Comparison of ENCODE assay signal across 8 cellular contexts in genomic region chr7:42235734-42236133, GRCh38. TPM values are rescaled to one million over a fixed set of nuclear protein-coding genes. Genes with fewer than 3 reads are reported as not detected.
DNase-seq lines count a peak whose midpoint lies in the region; ATAC-seq and TF ChIP-seq lines count a peak whose summit lies in the region.

No MANE protein-coding gene starts in this region.

- H3K4me1 ChIP-seq in cardiac muscle cell (ENCODE audit: low read depth) (peaks cover 29% of the 10 kb centered on the region), breast epithelium (no peaks in the 10 kb centered on the region), mesendoderm (ENCODE audit: control insufficient read depth, low read depth, low read length) (no peaks in the 10 kb centered on the region), vagina (peaks cover 74% of the 10 kb centered on the region)

- H3K4me3 ChIP-seq in cardiac muscle cell (peak overlapping the region; percentile 77), breast epithelium (peak overlapping the region; percentile 76 to 97 (median 82)), mesendoderm (ENCODE audit: low read length) (peak overlapping the region; percentile 76), vagina (peak overlapping the region; percentile 88 to 93)

- H2BK15ac ChIP-seq in mesendoderm (replicated peaks; ENCODE audit: low read depth), result no peak overlapping the region

- H3K27me3 ChIP-seq in cardiac muscle cell (no peaks in the 10 kb centered on the region), breast epithelium (peaks cover 0 to 7% of the 10 kb centered on the region in 2 donors), mesendoderm (ENCODE audit: insufficient read depth, low read length, poor library complexity) (peaks cover 4% of the 10 kb centered on the region), vagina (no peaks in the 10 kb centered on the region)

- H3K9me3 ChIP-seq in cardiac muscle cell (ENCODE audit: low read depth), result no peaks in the 10 kb centered on the region
- no peaks in the 10 kb centered on the region for H3K9me3 ChIP-seq in breast epithelium
- H3K9me3 ChIP-seq in vagina, result no peaks in the 10 kb centered on the region

- ATAC-seq in left cardiac atrium (no peak), HG03469 (IDR thresholded peaks at IDR 0.05; ENCODE audit: unreplicated experiment) (no peak)

- no peak overlapping the region for H2BK5ac ChIP-seq in mesendoderm (ENCODE audit: low read length)

- peak overlapping the region; percentile 49 for H3K4me2 ChIP-seq in mesendoderm (ENCODE audit: low read length)

- H3K18ac ChIP-seq in mesendoderm (ENCODE audit: low read length), result peak overlapping the region; percentile 11

- TF ChIP-seq CTCF in cardiac muscle cell (IDR thresholded peaks at IDR 0.05; ENCODE audit: low read depth, low read length) (no peak), breast epithelium (IDR thresholded peaks at IDR 0.05) (no peak), vagina (IDR thresholded peaks at IDR 0.05) (no peak)

- no peak overlapping the region for H3K23ac ChIP-seq in mesendoderm (ENCODE audit: low read length)

- no CpG with 5 or more reads among the region's 12 CpGs for WGBS in mesendoderm (ENCODE audit: extremely low coverage, insufficient coverage, low lambda C conversion rate)

- H4K5ac ChIP-seq in mesendoderm (ENCODE audit: low read length), result no peak overlapping the region

- H3K56ac ChIP-seq in mesendoderm (ENCODE audit: low read length), result peak overlapping the region; percentile 88

- TF ChIP-seq POLR2A in breast epithelium (IDR thresholded peaks at IDR 0.05) (no peak), vagina (IDR thresholded peaks at IDR 0.05) (no peak)

- H4K8ac ChIP-seq in mesendoderm (ENCODE audit: low read depth, low read length), result no peak overlapping the region

- H3K36me3 ChIP-seq in cardiac muscle cell (no peaks in the 10 kb centered on the region), breast epithelium (no peaks in the 10 kb centered on the region), mesendoderm (ENCODE audit: control insufficient read depth, insufficient read depth, low read length) (no peaks in the 10 kb centered on the region), vagina (no peaks in the 10 kb centered on the region)

- no peaks in the 10 kb centered on the region for H3K79me1 ChIP-seq in mesendoderm (ENCODE audit: low read length)

- no peaks in the 10 kb centered on the region for H3K79me2 ChIP-seq in mesendoderm (ENCODE audit: control insufficient read depth, insufficient read depth, low read length)

- H2AK5ac ChIP-seq in mesendoderm (ENCODE audit: low read length), result no peak overlapping the region

- H3K27ac ChIP-seq in cardiac muscle cell, result no peak overlapping the region
- H3K27ac ChIP-seq in breast epithelium, result peak overlapping the region; percentile 94 to 98
- no peak overlapping the region for H3K27ac ChIP-seq in mesendoderm (ENCODE audit: low read depth, low read length)
- H3K27ac ChIP-seq in vagina, result peak overlapping the region; percentile 96

- peak in 1 of 2 donors; percentile 21 for DNase-seq in cardiac muscle cell (ENCODE audit: low read depth in 1 of 2, low spot score in 1 of 2)
- DNase-seq in left cardiac atrium, result no peak
- no peak for DNase-seq in breast epithelium (ENCODE audit: low spot score in 2 of 2)
- DNase-seq in mesendoderm, result no peak
- DNase-seq in vagina (ENCODE audit: extremely low spot score in 2 of 2), result no peak
- DNase-seq in cerebellar nuclear complex (lab: John Stamatoyannopoulos, UW), result no peak
- DNase-seq in NCI-H1694 treated with DMSO at 0.1 percent for 48 hours (lab: John Stamatoyannopoulos, UW), result no peak

- H2BK120ac ChIP-seq in mesendoderm (ENCODE audit: low read depth, low read length), result no peak overlapping the region

- no peak overlapping the region for H3K4ac ChIP-seq in mesendoderm (ENCODE audit: low read depth, low read length)

- intact Hi-C loops in left cardiac atrium (cut with DNase I), result loop anchor here in 1 of 2 donors (10.0 kb wide), 1 partner anchor 251 kb away; no protein-coding TSS in a partner anchor
- intact Hi-C loops in breast epithelium (cut with DNase I; ENCODE audit: low total_unique reads), result no loop called here
- intact Hi-C loops in vagina (cut with DNase I), result loop anchor here (10.0 kb wide), 1 partner anchor 261 kb away; no protein-coding TSS in a partner anchor

- peak overlapping the region; percentile 37 for H3K9ac ChIP-seq in mesendoderm (ENCODE audit: low read length)

RNA-seq across cellular contexts. Expression of gene GLI3, which starts 1.3 kb away (rescaled TPM):
- total RNA-seq in cardiac muscle cell (10.0 and 15.2 TPM in 2 replicates), left cardiac atrium (1 to 10 TPM; 6.0 to 8.1 TPM), breast epithelium (10 to 100 TPM; 10.2 to 29.9 (median 22.6) TPM), vagina (24.6 TPM)
- polyA plus RNA-seq in cardiac muscle cell, result 27.9 and 29.8 TPM in 2 replicates
- polyA plus RNA-seq in mesendoderm (2013, experiment 1 of 2), result 2.9 TPM
- polyA plus RNA-seq in mesendoderm (2013, experiment 2 of 2), result 3.2 TPM

Comparison
In these comparisons a context has a peak if more than half of its experiments do, and no peak if none do; other contexts are left out.
1. H3K27ac ChIP-seq: peak in breast epithelium (2 of 2) and vagina (single experiment); none in cardiac muscle cell (single experiment) and mesendoderm (single experiment).
2. Peak in every context shown above with its lines, with median percentiles within 50 percentile points of each other: H3K4me3 ChIP-seq.